ENCODE assay signal across 21 cellular contexts in genomic region chr7:158759749-158760444, GRCh38. TPM values are rescaled to one million over a fixed set of nuclear protein-coding genes. Genes with fewer than 3 reads are reported as not detected.
DNase-seq lines count a peak whose midpoint lies in the region; ATAC-seq and TF ChIP-seq lines count a peak whose summit lies in the region.
"Had no signal": no experiment of that assay in that cellular context is flagged by ENCODE, and none has a peak within 500 bp of the region (broad histone marks: within the 10 kb centered on the region; RNA-seq: fewer than 3 reads in every experiment).

No MANE protein-coding gene starts in this region.

- no peak overlapping the region for H2BK120ac ChIP-seq in mesenchymal stem cell (ENCODE audit: low read depth, low read length)

- no peak overlapping the region for H4K8ac ChIP-seq in mesenchymal stem cell (ENCODE audit: low read length)

- no peak overlapping the region for H3K4ac ChIP-seq in mesenchymal stem cell (ENCODE audit: low read depth in 1 of 2, low read length in 2 of 2)

- no peak overlapping the region for H2AFZ ChIP-seq in mesenchymal stem cell (ENCODE audit: low read depth, low read length)

- H3K4me1 Mint-ChIP-seq in activated CD8-positive, alpha-beta T cell treated with anti-CD3 and anti-CD28 coated beads, Interleukin-2, amount 10 ng/mL, durations not matched to agents 7 days and 5 days (ENCODE audit: low read depth): no peaks in the 10 kb centered on the region
- no peaks in the 10 kb centered on the region for H3K4me1 Mint-ChIP-seq in activated CD8-positive, alpha-beta T cell treated with anti-CD3 and anti-CD28 coated beads for 36 hours (ENCODE audit: low read depth)

- H3K27ac Mint-ChIP-seq in activated CD8-positive, alpha-beta T cell treated with anti-CD3 and anti-CD28 coated beads, Interleukin-2, amount 10 ng/mL, durations not matched to agents 7 days and 5 days: no peak overlapping the region
- H3K27ac Mint-ChIP-seq in activated CD8-positive, alpha-beta T cell treated with anti-CD3 and anti-CD28 coated beads for 36 hours: no peak overlapping the region

- no peak overlapping the region for H3K4me3 ChIP-seq in thyroid gland (replicated peaks in 1 of 3)
- H3K4me3 ChIP-seq in mesenchymal stem cell (ENCODE audit: insufficient read depth in 1 of 2, low read depth in 1 of 2, low read length in 2 of 2): no peak overlapping the region
- H3K4me3 ChIP-seq: SJSA1 had no signal

- H3K27me3 ChIP-seq in thyroid gland (no peaks in the 10 kb centered on the region), mesenchymal stem cell (ENCODE audit: control insufficient read depth in 1 of 2, insufficient read depth in 1 of 2, low read length in 2 of 2) (no peaks in the 10 kb centered on the region)
- H3K27me3 ChIP-seq: BE2C, SJSA1 had no signal

- no peak overlapping the region for H2BK15ac ChIP-seq in mesenchymal stem cell (ENCODE audit: low read depth, poor library complexity, severe bottlenecking)

- H3K4me2 ChIP-seq in mesenchymal stem cell (ENCODE audit: low read length, poor library complexity, severe bottlenecking): no peak overlapping the region

- H3K23ac ChIP-seq in mesenchymal stem cell (ENCODE audit: low read length in 2 of 2): no peak overlapping the region

- peak; percentile 9 for DNase-seq in activated CD8-positive, alpha-beta T cell treated with anti-CD3 and anti-CD28 coated beads, Interleukin-2, amount 10 ng/mL, durations not matched to agents 7 days and 5 days
- DNase-seq in activated CD8-positive, alpha-beta T cell treated with anti-CD3 and anti-CD28 coated beads for 36 hours: no peak
- DNase-seq in NCI-H187 (lab: John Stamatoyannopoulos, UW) (peak; percentile 77), NCI-H510A treated with DMSO at 0.1 percent for 48 hours (lab: John Stamatoyannopoulos, UW) (peak; percentile 73), thyroid gland (peak; percentile 69 to 73), mesenchymal stem cell (no peak), superior temporal gyrus (ENCODE audit: extremely low spot score) (no peak)
- DNase-seq: BE2C, GDM1, KBM-7, MM.1S, NCI-H1048, NCI-H146, NCI-H2081 treated with DMSO at 0.1 percent for 48 hours, NCI-H345, NCI-H526, OCI-M1, T-helper 1 cell had no signal

- POLR2A ChIA-PET in activated CD8-positive, alpha-beta T cell treated with anti-CD3 and anti-CD28 coated beads, Interleukin-2, amount 10 ng/mL, durations not matched to agents 7 days and 5 days (lab: Charles Lee): no interaction called here
- POLR2A ChIA-PET in activated CD8-positive, alpha-beta T cell treated with anti-CD3 and anti-CD28 coated beads for 36 hours (lab: Charles Lee): interaction anchor here (1.0 kb wide), 1 partner anchor 9 kb away, joined by 3 read pairs; no protein-coding TSS in a partner anchor

- H2BK12ac ChIP-seq in mesenchymal stem cell (ENCODE audit: low read length in 2 of 2): no peak overlapping the region

- H3K4me3 Mint-ChIP-seq in activated CD8-positive, alpha-beta T cell treated with anti-CD3 and anti-CD28 coated beads, Interleukin-2, amount 10 ng/mL, durations not matched to agents 7 days and 5 days: no peak overlapping the region
- H3K4me3 Mint-ChIP-seq in activated CD8-positive, alpha-beta T cell treated with anti-CD3 and anti-CD28 coated beads for 36 hours: no peak overlapping the region

- no peak overlapping the region for H3K14ac ChIP-seq in mesenchymal stem cell (ENCODE audit: low read length in 2 of 2)

- H3K9ac ChIP-seq in mesenchymal stem cell (ENCODE audit: low read length): no peak overlapping the region

- 37 to 54% methylated on average over 14 of the region's 14 CpGs for WGBS in thyroid gland, 2 donors
- WGBS in mesenchymal stem cell: 98% methylated on average over 14 of the region's 14 CpGs

- H2BK5ac ChIP-seq in mesenchymal stem cell (ENCODE audit: low read depth, low read length, poor library complexity, severe bottlenecking): no peak overlapping the region

- H3K79me1 ChIP-seq in mesenchymal stem cell (replicated peaks; ENCODE audit: low read length, poor library complexity, severe bottlenecking): peaks cover 22% of the 10 kb centered on the region

- H3K18ac ChIP-seq in mesenchymal stem cell (ENCODE audit: low read depth in 1 of 2, low read length in 2 of 2): no peak overlapping the region

- H3K36me3 ChIP-seq in thyroid gland: peaks cover 4% of the 10 kb centered on the region in 2 donors
- peaks cover 51 to 89% of the 10 kb centered on the region in 2 experiments for H3K36me3 ChIP-seq in mesenchymal stem cell (ENCODE audit: control insufficient read depth in 1 of 2, insufficient read depth in 2 of 2, low read depth in 1 of 2, low read length in 2 of 2)

- no peak for ATAC-seq in activated CD8-positive, alpha-beta T cell treated with anti-CD3 and anti-CD28 coated beads, Interleukin-2, amount 10 ng/mL, durations not matched to agents 7 days and 5 days
- no peak for ATAC-seq in activated CD8-positive, alpha-beta T cell treated with anti-CD3 and anti-CD28 coated beads for 36 hours
- ATAC-seq in GM21423 (IDR thresholded peaks at IDR 0.05; ENCODE audit: unreplicated experiment): no peak
- ATAC-seq: Right ventricle myocardium inferior had no signal

- intact Hi-C loops in activated CD8-positive, alpha-beta T cell treated with anti-CD3 and anti-CD28 coated beads for 36 hours (cut with micrococcal nuclease): no loop called here
- intact Hi-C loops in thyroid gland (cut with DNase I): no loop called here

- H3K4me1 ChIP-seq in thyroid gland (peaks cover 15 to 27% of the 10 kb centered on the region in 2 donors), mesenchymal stem cell (ENCODE audit: control insufficient read depth, insufficient read depth, low read depth, low read length) (peaks cover 1% of the 10 kb centered on the region)
- H3K4me1 ChIP-seq: SJSA1 had no signal

- H3K27me3 Mint-ChIP-seq in activated CD8-positive, alpha-beta T cell treated with anti-CD3 and anti-CD28 coated beads, Interleukin-2, amount 10 ng/mL, durations not matched to agents 7 days and 5 days (ENCODE audit: low read depth): no peaks in the 10 kb centered on the region
- H3K27me3 Mint-ChIP-seq in activated CD8-positive, alpha-beta T cell treated with anti-CD3 and anti-CD28 coated beads for 36 hours: no peaks in the 10 kb centered on the region

- H3K27ac ChIP-seq in thyroid gland (peak overlapping the region in 2 of 3 donors; percentile 59 to 84), mesenchymal stem cell (ENCODE audit: low read length, poor library complexity, severe bottlenecking) (no peak overlapping the region)
- H3K27ac ChIP-seq: SJSA1 had no signal

- TF ChIP-seq CTCF in activated CD8-positive, alpha-beta T cell treated with anti-CD3 and anti-CD28 coated beads for 36 hours (IDR thresholded peaks at IDR 0.05): no peak
- TF ChIP-seq CTCF in thyroid gland (IDR thresholded peaks at IDR 0.05): no peak

- no peaks in the 10 kb centered on the region for H3K9me3 Mint-ChIP-seq in activated CD8-positive, alpha-beta T cell treated with anti-CD3 and anti-CD28 coated beads, Interleukin-2, amount 10 ng/mL, durations not matched to agents 7 days and 5 days (ENCODE audit: insufficient read depth)
- no peaks in the 10 kb centered on the region for H3K9me3 Mint-ChIP-seq in activated CD8-positive, alpha-beta T cell treated with anti-CD3 and anti-CD28 coated beads for 36 hours

- peak in 1 of 2 donors; percentile 13 for TF ChIP-seq POLR2A in thyroid gland (IDR thresholded peaks at IDR 0.05)

- H3K9me3 ChIP-seq in thyroid gland: no peaks in the 10 kb centered on the region
- no peaks in the 10 kb centered on the region for H3K9me3 ChIP-seq in mesenchymal stem cell (ENCODE audit: control insufficient read depth, low read length)
- H3K9me3 ChIP-seq: BE2C, SJSA1 had no signal

- H2AK5ac ChIP-seq in mesenchymal stem cell (ENCODE audit: low read length, severe bottlenecking): no peak overlapping the region

- CTCF ChIA-PET in activated CD8-positive, alpha-beta T cell treated with anti-CD3 and anti-CD28 coated beads, Interleukin-2, amount 10 ng/mL, durations not matched to agents 7 days and 5 days (lab: Charles Lee): interaction anchor here (1.7 kb wide), 1 partner anchor 217 kb away, joined by 4 read pairs; no protein-coding TSS in a partner anchor
- CTCF ChIA-PET in activated CD8-positive, alpha-beta T cell treated with anti-CD3 and anti-CD28 coated beads for 36 hours (lab: Charles Lee): no interaction called here

- peaks cover 76% of the 10 kb centered on the region for H3K36me3 Mint-ChIP-seq in activated CD8-positive, alpha-beta T cell treated with anti-CD3 and anti-CD28 coated beads, Interleukin-2, amount 10 ng/mL, durations not matched to agents 7 days and 5 days (ENCODE audit: low read depth)
- H3K36me3 Mint-ChIP-seq in activated CD8-positive, alpha-beta T cell treated with anti-CD3 and anti-CD28 coated beads for 36 hours (ENCODE audit: low read depth): peaks cover 44% of the 10 kb centered on the region

- H4K91ac ChIP-seq in mesenchymal stem cell (ENCODE audit: low read length): no peak overlapping the region

RNA-seq across cellular contexts. Expression of gene NCAPG2, which starts 55.3 kb away (rescaled TPM):
- total RNA-seq in activated CD8-positive, alpha-beta T cell treated with anti-CD3 and anti-CD28 coated beads, Interleukin-2, amount 10 ng/mL, durations not matched to agents 7 days and 5 days: 100 to 1,000 TPM; 154 TPM
- total RNA-seq in activated CD8-positive, alpha-beta T cell treated with anti-CD3 and anti-CD28 coated beads for 36 hours: 100 to 1,000 TPM; 108 to 113 TPM
- 1 to 10 TPM; 6.7 to 8.3 (median 7.7) TPM for total RNA-seq in thyroid gland
- polyA plus RNA-seq in mesenchymal stem cell (2013, experiment 1 of 2): 4.7 TPM
- 4.7 TPM for polyA plus RNA-seq in mesenchymal stem cell (2013, experiment 2 of 2)

Comparison
In these comparisons a context has a peak if more than half of its experiments do, and no peak if none do; other contexts are left out.
1. DNase-seq: peak in activated CD8-positive, alpha-beta T cell treated with anti-CD3 and anti-CD28 coated beads, Interleukin-2, amount 10 ng/mL, durations not matched to agents 7 days and 5 days (single experiment), NCI-H187 (2 of 2), NCI-H510A treated with DMSO at 0.1 percent for 48 hours (single experiment) and thyroid gland (2 of 2); none in activated CD8-positive, alpha-beta T cell treated with anti-CD3 and anti-CD28 coated beads for 36 hours (single experiment), mesenchymal stem cell (single experiment) and superior temporal gyrus (single experiment).
2. RNA of gene NCAPG2, which starts 55.3 kb away (total RNA-seq): 154 TPM in activated CD8-positive, alpha-beta T cell treated with anti-CD3 and anti-CD28 coated beads, Interleukin-2, amount 10 ng/mL, durations not matched to agents 7 days and 5 days and 108 to 113 TPM in activated CD8-positive, alpha-beta T cell treated with anti-CD3 and anti-CD28 coated beads for 36 hours; 6.7 to 8.3 TPM in thyroid gland; every median in the first group is over 10 times any median in the second.